ENCODE assay signal across 8 cellular contexts in the genomic region with DNA sequence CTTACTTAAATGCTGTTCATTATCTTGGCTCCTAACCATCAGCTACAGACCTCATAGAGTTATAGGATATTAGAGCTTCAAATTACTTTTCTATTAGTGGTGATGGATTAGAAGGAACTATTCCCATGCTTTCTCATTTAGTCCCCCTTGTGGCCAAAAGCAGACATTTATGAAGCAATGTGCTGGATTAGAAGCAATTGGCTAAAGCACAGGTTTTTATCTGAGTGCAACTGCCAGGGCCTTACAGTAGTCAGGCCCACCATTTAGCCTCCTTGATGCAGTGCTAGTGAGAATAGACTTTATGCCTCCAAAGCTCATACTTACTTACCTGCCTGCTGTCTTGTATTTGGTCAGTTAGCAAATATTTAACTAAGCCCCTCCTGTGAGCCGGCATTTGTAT.
DNase-seq lines count a peak whose midpoint lies in the region; ATAC-seq and TF ChIP-seq lines count a peak whose summit lies in the region.

No MANE protein-coding gene starts in this region.

- no peak overlapping the region for H2AFZ ChIP-seq in H9 (ENCODE audit: low read length)

- no peak overlapping the region for H3K18ac ChIP-seq in H9 (ENCODE audit: insufficient read length, low read depth, low read length)

- no peaks in the 10 kb centered on the region for H3K23me2 ChIP-seq in H9 (ENCODE audit: insufficient read length, low read depth, low read length, poor library complexity, severe bottlenecking)

- no peak overlapping the region for H4K8ac ChIP-seq in H9 (replicated peaks; ENCODE audit: insufficient read length, low read depth, low read length)

- H2BK12ac ChIP-seq in H9 (ENCODE audit: insufficient read length, low read depth, low read length) = no peak overlapping the region

- H3K36me3 Mint-ChIP-seq in H9 (ENCODE audit: insufficient read depth in 1 of 3, low read depth in 3 of 3) = peaks cover 0 to 2% (median 0%) of the 10 kb centered on the region in 3 experiments; a peak in 2 of 7 replicates
- no peaks in the 10 kb centered on the region for H3K36me3 Mint-ChIP-seq in naive thymus-derived CD4-positive, alpha-beta T cell

- ATAC-seq in RWPE2 (ENCODE audit: low read depth) = 0 out of 3 replicates have a peak, but pooled peaks have one; percentile 38
- peak; percentile 64 for ATAC-seq in Right ventricle myocardium superior (ENCODE audit: poor library complexity)
- ATAC-seq in naive thymus-derived CD4-positive, alpha-beta T cell = no peak
- ATAC-seq in GM21367 (IDR thresholded peaks at IDR 0.05; ENCODE audit: unreplicated experiment) = no peak

- TF ChIP-seq CTCF in 22Rv1 (IDR thresholded peaks at IDR 0.05) = peak; percentile 53
- TF ChIP-seq CTCF in H9 (conservative IDR thresholded peaks at IDR 0.05) = peak; percentile 63
- peak; percentile 44 for TF ChIP-seq CTCF in RWPE2 (IDR thresholded peaks at IDR 0.05; ENCODE audit: poor library complexity, severe bottlenecking)
- peak in 5 of 6 experiments; percentile 18 to 48 (median 44) for TF ChIP-seq CTCF in thyroid gland (IDR thresholded peaks at IDR 0.05)

- peaks cover 0 to 4% of the 10 kb centered on the region in 2 experiments; a peak in 1 of 4 replicates for H3K4me1 Mint-ChIP-seq in H9
- H3K4me1 Mint-ChIP-seq in naive thymus-derived CD4-positive, alpha-beta T cell = peaks cover 0 to 2% (median 0%) of the 10 kb centered on the region in 7 donors

- no peak overlapping the region for H3K14ac ChIP-seq in H9 (ENCODE audit: insufficient read depth, low read length)

- no peak overlapping the region for H4K91ac ChIP-seq in H9 (ENCODE audit: insufficient read length, low read depth, low read length)

- no peaks in the 10 kb centered on the region for H3K36me3 ChIP-seq in RWPE2 (ENCODE audit: low read depth)
- H3K36me3 ChIP-seq in thyroid gland = no peaks in the 10 kb centered on the region
- H3K36me3 ChIP-seq in naive thymus-derived CD4-positive, alpha-beta T cell (ENCODE audit: control insufficient read depth in 2 of 3, insufficient read depth in 3 of 3, low read length in 3 of 3) = no peaks in the 10 kb centered on the region

- H3K27ac ChIP-seq in 22Rv1 (no peak overlapping the region), H9 (ENCODE audit: insufficient read length, low read depth, low read length) (no peak overlapping the region), RWPE2 (ENCODE audit: poor library complexity, severe bottlenecking) (no peak overlapping the region), thyroid gland (no peak overlapping the region)
- no peak overlapping the region for H3K27ac ChIP-seq in naive thymus-derived CD4-positive, alpha-beta T cell (ENCODE audit: low read depth, low read length)

- H3K4me2 ChIP-seq in H9 (ENCODE audit: insufficient read depth, insufficient read length, low read length) = no peak overlapping the region

- WGBS in H9 (ENCODE audit: extremely low coverage, insufficient read length, low lambda C conversion rate) = no CpG with 5 or more reads among the region's 1 CpG
- 100% methylated on average over 1 of the region's 1 CpG for WGBS in thyroid gland, 2 donors

- H3K27me3 ChIP-seq in H9 (ENCODE audit: insufficient read depth, low read length) (no peaks in the 10 kb centered on the region), RWPE2 (ENCODE audit: insufficient read depth, poor library complexity, severe bottlenecking) (no peaks in the 10 kb centered on the region), thyroid gland (no peaks in the 10 kb centered on the region)
- H3K27me3 ChIP-seq in naive thymus-derived CD4-positive, alpha-beta T cell (ENCODE audit: control insufficient read depth in 2 of 2, insufficient read depth in 2 of 2, low read length in 2 of 2) = no peaks in the 10 kb centered on the region

- H3K4me1 ChIP-seq in H9 (ENCODE audit: insufficient read depth, low read length) = no peaks in the 10 kb centered on the region
- H3K4me1 ChIP-seq in RWPE2 (ENCODE audit: insufficient read depth, poor library complexity, severe bottlenecking) = no peaks in the 10 kb centered on the region
- no peaks in the 10 kb centered on the region for H3K4me1 ChIP-seq in thyroid gland
- no peaks in the 10 kb centered on the region for H3K4me1 ChIP-seq in naive thymus-derived CD4-positive, alpha-beta T cell (ENCODE audit: control insufficient read depth in 2 of 2, insufficient read depth in 2 of 2, low read length in 2 of 2)

- H3K79me2 ChIP-seq in H9 (ENCODE audit: insufficient read depth, low read length) = no peaks in the 10 kb centered on the region

- no peak overlapping the region for H3K27ac Mint-ChIP-seq in H9
- H3K27ac Mint-ChIP-seq in naive thymus-derived CD4-positive, alpha-beta T cell = no peak overlapping the region

- no peak for DNase-seq in H9
- DNase-seq in RWPE2 (ENCODE audit: low spot score) = no peak
- DNase-seq in Right ventricle myocardium superior = no peak
- no peak for DNase-seq in thyroid gland
- no peak for DNase-seq in naive thymus-derived CD4-positive, alpha-beta T cell
- DNase-seq in activated CD8-positive, alpha-beta memory T cell treated with anti-CD3 and anti-CD28 coated beads, Interleukin-2, amount 50 U/mL, for 4 hours = no peak

- no peak overlapping the region for H2BK5ac ChIP-seq in H9 (ENCODE audit: insufficient read length, low read length)

- no peak overlapping the region for H2BK20ac ChIP-seq in H9 (ENCODE audit: low read depth, low read length, poor library complexity, severe bottlenecking)

- H2BK15ac ChIP-seq in H9 (ENCODE audit: low read depth, low read length) = no peak overlapping the region

- no peak overlapping the region for H3T11ph ChIP-seq in H9 (ENCODE audit: low read length)

- H3K9ac ChIP-seq in H9 (ENCODE audit: extremely low read depth, insufficient read length, low read length) = no peak overlapping the region

- H3K9me3 ChIP-seq in H9 (ENCODE audit: control insufficient read depth, low read depth, low read length) (no peaks in the 10 kb centered on the region), RWPE2 (ENCODE audit: severe bottlenecking) (no peaks in the 10 kb centered on the region), thyroid gland (no peaks in the 10 kb centered on the region)
- no peaks in the 10 kb centered on the region for H3K9me3 ChIP-seq in naive thymus-derived CD4-positive, alpha-beta T cell (ENCODE audit: control insufficient read depth in 2 of 3, low read length in 3 of 3)

- TF ChIP-seq POLR2A in thyroid gland (IDR thresholded peaks at IDR 0.05) = no peak

- peaks cover 55 to 63% of the 10 kb centered on the region in 2 experiments for H3K9me3 Mint-ChIP-seq in H9
- H3K9me3 Mint-ChIP-seq in naive thymus-derived CD4-positive, alpha-beta T cell = no peaks in the 10 kb centered on the region

- H3K56ac ChIP-seq in H9 (ENCODE audit: insufficient read length, low read depth, low read length) = no peak overlapping the region

- H3K79me1 ChIP-seq in H9 (ENCODE audit: insufficient read depth, low read depth, low read length, poor library complexity, severe bottlenecking) = no peaks in the 10 kb centered on the region

- H2AK5ac ChIP-seq in H9 (ENCODE audit: insufficient read length, low read length) = no peak overlapping the region

- H3K4ac ChIP-seq in H9 (ENCODE audit: low read depth, low read length) = no peak overlapping the region

- H4K5ac ChIP-seq in H9 (ENCODE audit: insufficient read length, low read depth, low read length) = no peak overlapping the region

- POLR2A ChIA-PET in naive thymus-derived CD4-positive, alpha-beta T cell (lab: Charles Lee) = no interaction called here

- intact Hi-C loops in Right ventricle myocardium superior (cut with DNase I) = no loop called here
- intact Hi-C loops in thyroid gland (cut with DNase I) = loop anchor here (5.0 kb wide), 1 partner anchor 197 kb away; no protein-coding TSS in a partner anchor
- intact Hi-C loops in naive thymus-derived CD4-positive, alpha-beta T cell (cut with micrococcal nuclease) = loop anchor here in 1 of 2 donors (5.0 kb wide), 1 partner anchor 727 kb away; no protein-coding TSS in a partner anchor

- no peaks in the 10 kb centered on the region; the same call in 1 of the 2 replicates for H3K27me3 Mint-ChIP-seq in H9 (ENCODE audit: low read depth)
- no peaks in the 10 kb centered on the region for H3K27me3 Mint-ChIP-seq in naive thymus-derived CD4-positive, alpha-beta T cell

- CTCF ChIA-PET in naive thymus-derived CD4-positive, alpha-beta T cell (lab: Charles Lee) = no interaction called here

- H3K23ac ChIP-seq in H9 (ENCODE audit: insufficient read length, low read depth, low read length) = no peak overlapping the region

- no peak overlapping the region for H2BK120ac ChIP-seq in H9 (ENCODE audit: low read depth, low read length, poor library complexity, severe bottlenecking)

- H3K4me3 ChIP-seq in RWPE2 (ENCODE audit: severe bottlenecking) (no peak overlapping the region), thyroid gland (replicated peaks in 1 of 3) (no peak overlapping the region)
- H3K4me3 ChIP-seq in naive thymus-derived CD4-positive, alpha-beta T cell (ENCODE audit: low read length) = no peak overlapping the region

- no peak overlapping the region for H3K4me3 Mint-ChIP-seq in H9
- H3K4me3 Mint-ChIP-seq in naive thymus-derived CD4-positive, alpha-beta T cell = no peak overlapping the region

- no peaks in the 10 kb centered on the region for H4K20me1 ChIP-seq in H9 (ENCODE audit: control insufficient read depth, insufficient read depth, insufficient read length)

Comparison
In these comparisons a context has a peak if more than half of its experiments do, and no peak if none do; other contexts are left out.
1. ATAC-seq: peak in RWPE2 (single experiment) and Right ventricle myocardium superior (single experiment); none in naive thymus-derived CD4-positive, alpha-beta T cell (single experiment) and GM21367 (single experiment).
2. Peak in every context shown above with its lines, with median percentiles within 50 percentile points of each other: CTCF ChIP-seq.